In genomic region chr10:23194966-23195845, GRCh38 we compare ENCODE assay signal across 2 cellular contexts.
A peak's percentile ranks its signal among the peaks of the same experiment; 100 is the strongest.
TF ChIP-seq lines count a peak whose summit lies in the region.

No MANE protein-coding gene starts in this region.

TF ChIP-seq in GM23338, 12 proteins besides CTCF, POLR2A, EP300 and RAD21:
- TF ChIP-seq, protein P1, sequence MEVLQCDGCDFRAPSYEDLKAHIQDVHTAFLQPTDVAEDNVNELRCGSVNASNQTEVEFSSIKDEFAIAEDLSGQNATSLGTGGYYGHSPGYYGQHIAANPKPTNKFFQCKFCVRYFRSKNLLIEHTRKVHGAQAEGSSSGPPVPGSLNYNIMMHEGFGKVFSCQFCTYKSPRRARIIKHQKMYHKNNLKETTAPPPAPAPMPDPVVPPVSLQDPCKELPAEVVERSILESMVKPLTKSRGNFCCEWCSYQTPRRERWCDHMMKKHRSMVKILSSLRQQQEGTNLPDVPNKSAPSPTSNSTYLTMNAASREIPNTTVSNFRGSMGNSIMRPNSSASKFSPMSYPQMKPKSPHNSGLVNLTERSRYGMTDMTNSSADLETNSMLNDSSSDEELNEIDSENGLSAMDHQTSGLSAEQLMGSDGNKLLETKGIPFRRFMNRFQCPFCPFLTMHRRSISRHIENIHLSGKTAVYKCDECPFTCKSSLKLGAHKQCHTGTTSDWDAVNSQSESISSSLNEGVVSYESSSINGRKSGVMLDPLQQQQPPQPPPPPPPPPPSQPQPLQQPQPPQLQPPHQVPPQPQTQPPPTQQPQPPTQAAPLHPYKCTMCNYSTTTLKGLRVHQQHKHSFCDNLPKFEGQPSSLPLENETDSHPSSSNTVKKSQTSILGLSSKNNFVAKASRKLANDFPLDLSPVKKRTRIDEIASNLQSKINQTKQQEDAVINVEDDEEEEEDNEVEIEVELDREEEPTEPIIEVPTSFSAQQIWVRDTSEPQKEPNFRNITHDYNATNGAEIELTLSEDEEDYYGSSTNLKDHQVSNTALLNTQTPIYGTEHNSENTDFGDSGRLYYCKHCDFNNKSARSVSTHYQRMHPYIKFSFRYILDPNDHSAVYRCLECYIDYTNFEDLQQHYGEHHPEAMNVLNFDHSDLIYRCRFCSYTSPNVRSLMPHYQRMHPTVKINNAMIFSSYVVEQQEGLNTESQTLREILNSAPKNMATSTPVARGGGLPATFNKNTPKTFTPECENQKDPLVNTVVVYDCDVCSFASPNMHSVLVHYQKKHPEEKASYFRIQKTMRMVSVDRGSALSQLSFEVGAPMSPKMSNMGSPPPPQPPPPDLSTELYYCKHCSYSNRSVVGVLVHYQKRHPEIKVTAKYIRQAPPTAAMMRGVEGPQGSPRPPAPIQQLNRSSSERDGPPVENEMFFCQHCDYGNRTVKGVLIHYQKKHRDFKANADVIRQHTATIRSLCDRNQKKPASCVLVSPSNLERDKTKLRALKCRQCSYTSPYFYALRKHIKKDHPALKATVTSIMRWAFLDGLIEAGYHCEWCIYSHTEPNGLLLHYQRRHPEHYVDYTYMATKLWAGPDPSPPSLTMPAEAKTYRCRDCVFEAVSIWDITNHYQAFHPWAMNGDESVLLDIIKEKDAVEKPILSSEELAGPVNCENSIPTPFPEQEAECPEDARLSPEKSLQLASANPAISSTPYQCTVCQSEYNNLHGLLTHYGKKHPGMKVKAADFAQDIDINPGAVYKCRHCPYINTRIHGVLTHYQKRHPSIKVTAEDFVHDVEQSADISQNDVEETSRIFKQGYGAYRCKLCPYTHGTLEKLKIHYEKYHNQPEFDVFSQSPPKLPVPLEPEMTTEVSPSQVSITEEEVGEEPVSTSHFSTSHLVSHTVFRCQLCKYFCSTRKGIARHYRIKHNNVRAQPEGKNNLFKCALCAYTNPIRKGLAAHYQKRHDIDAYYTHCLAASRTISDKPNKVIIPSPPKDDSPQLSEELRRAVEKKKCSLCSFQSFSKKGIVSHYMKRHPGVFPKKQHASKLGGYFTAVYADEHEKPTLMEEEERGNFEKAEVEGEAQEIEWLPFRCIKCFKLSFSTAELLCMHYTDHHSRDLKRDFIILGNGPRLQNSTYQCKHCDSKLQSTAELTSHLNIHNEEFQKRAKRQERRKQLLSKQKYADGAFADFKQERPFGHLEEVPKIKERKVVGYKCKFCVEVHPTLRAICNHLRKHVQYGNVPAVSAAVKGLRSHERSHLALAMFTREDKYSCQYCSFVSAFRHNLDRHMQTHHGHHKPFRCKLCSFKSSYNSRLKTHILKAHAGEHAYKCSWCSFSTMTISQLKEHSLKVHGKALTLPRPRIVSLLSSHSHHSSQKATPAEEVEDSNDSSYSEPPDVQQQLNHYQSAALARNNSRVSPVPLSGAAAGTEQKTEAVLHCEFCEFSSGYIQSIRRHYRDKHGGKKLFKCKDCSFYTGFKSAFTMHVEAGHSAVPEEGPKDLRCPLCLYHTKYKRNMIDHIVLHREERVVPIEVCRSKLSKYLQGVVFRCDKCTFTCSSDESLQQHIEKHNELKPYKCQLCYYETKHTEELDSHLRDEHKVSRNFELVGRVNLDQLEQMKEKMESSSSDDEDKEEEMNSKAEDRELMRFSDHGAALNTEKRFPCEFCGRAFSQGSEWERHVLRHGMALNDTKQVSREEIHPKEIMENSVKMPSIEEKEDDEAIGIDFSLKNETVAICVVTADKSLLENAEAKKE (CRISPR knock-in tag; IDR thresholded peaks at IDR 0.05), result no peak
- TF ChIP-seq ZNF331 (CRISPR knock-in tag; IDR thresholded peaks at IDR 0.05; ENCODE audit: low read depth) (no peak), EZH2 (IDR thresholded peaks at IDR 0.05; ENCODE audit: low read depth, unreplicated experiment) (peak; percentile 99), STAT1 (IDR thresholded peaks at IDR 0.05; ENCODE audit: unreplicated experiment) (no peak), NANOG (IDR thresholded peaks at IDR 0.05; ENCODE audit: borderline replicate concordance) (no peak), CREB1 (CRISPR knock-in tag; IDR thresholded peaks at IDR 0.05; ENCODE audit: low read depth) (peak; percentile 28; the same call in 1 of the 2 replicates), POLR2AphosphoS5 (IDR thresholded peaks at IDR 0.05; ENCODE audit: low read depth) (no peak), JUNB (IDR thresholded peaks at IDR 0.05; ENCODE audit: unreplicated experiment) (no peak), EZH2phosphoT487 (IDR thresholded peaks at IDR 0.05; ENCODE audit: unreplicated experiment) (peak; percentile 96), ZNF114 (CRISPR knock-in tag; IDR thresholded peaks at IDR 0.05) (no peak)
- TF ChIP-seq, protein P2, sequence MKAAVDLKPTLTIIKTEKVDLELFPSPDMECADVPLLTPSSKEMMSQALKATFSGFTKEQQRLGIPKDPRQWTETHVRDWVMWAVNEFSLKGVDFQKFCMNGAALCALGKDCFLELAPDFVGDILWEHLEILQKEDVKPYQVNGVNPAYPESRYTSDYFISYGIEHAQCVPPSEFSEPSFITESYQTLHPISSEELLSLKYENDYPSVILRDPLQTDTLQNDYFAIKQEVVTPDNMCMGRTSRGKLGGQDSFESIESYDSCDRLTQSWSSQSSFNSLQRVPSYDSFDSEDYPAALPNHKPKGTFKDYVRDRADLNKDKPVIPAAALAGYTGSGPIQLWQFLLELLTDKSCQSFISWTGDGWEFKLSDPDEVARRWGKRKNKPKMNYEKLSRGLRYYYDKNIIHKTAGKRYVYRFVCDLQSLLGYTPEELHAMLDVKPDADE (IDR thresholded peaks at IDR 0.05), result no peak
- TF ChIP-seq, protein P3, sequence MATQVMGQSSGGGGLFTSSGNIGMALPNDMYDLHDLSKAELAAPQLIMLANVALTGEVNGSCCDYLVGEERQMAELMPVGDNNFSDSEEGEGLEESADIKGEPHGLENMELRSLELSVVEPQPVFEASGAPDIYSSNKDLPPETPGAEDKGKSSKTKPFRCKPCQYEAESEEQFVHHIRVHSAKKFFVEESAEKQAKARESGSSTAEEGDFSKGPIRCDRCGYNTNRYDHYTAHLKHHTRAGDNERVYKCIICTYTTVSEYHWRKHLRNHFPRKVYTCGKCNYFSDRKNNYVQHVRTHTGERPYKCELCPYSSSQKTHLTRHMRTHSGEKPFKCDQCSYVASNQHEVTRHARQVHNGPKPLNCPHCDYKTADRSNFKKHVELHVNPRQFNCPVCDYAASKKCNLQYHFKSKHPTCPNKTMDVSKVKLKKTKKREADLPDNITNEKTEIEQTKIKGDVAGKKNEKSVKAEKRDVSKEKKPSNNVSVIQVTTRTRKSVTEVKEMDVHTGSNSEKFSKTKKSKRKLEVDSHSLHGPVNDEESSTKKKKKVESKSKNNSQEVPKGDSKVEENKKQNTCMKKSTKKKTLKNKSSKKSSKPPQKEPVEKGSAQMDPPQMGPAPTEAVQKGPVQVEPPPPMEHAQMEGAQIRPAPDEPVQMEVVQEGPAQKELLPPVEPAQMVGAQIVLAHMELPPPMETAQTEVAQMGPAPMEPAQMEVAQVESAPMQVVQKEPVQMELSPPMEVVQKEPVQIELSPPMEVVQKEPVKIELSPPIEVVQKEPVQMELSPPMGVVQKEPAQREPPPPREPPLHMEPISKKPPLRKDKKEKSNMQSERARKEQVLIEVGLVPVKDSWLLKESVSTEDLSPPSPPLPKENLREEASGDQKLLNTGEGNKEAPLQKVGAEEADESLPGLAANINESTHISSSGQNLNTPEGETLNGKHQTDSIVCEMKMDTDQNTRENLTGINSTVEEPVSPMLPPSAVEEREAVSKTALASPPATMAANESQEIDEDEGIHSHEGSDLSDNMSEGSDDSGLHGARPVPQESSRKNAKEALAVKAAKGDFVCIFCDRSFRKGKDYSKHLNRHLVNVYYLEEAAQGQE (IDR thresholded peaks at IDR 0.05; ENCODE audit: unreplicated experiment), result no peak

TF ChIP-seq in SK-N-SH, 30 proteins besides CTCF, POLR2A, EP300 and RAD21:
- TF ChIP-seq GATA2 (CRISPR knock-in tag; IDR thresholded peaks at IDR 0.05), result no peak
- no peak for TF ChIP-seq IRF3 (IDR thresholded peaks at IDR 0.05; ENCODE audit: low read depth, low read length)
- TF ChIP-seq, protein P4, sequence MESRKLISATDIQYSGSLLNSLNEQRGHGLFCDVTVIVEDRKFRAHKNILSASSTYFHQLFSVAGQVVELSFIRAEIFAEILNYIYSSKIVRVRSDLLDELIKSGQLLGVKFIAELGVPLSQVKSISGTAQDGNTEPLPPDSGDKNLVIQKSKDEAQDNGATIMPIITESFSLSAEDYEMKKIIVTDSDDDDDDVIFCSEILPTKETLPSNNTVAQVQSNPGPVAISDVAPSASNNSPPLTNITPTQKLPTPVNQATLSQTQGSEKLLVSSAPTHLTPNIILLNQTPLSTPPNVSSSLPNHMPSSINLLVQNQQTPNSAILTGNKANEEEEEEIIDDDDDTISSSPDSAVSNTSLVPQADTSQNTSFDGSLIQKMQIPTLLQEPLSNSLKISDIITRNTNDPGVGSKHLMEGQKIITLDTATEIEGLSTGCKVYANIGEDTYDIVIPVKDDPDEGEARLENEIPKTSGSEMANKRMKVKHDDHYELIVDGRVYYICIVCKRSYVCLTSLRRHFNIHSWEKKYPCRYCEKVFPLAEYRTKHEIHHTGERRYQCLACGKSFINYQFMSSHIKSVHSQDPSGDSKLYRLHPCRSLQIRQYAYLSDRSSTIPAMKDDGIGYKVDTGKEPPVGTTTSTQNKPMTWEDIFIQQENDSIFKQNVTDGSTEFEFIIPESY (IDR thresholded peaks at IDR 0.05; ENCODE audit: borderline replicate concordance, low read depth), result no peak
- TF ChIP-seq EZH2phosphoT487 (IDR thresholded peaks at IDR 0.05; ENCODE audit: borderline replicate concordance, low read depth), result 0 out of 2 replicates have a peak, but pooled peaks have one; percentile 46
TF ChIP-seq in SK-N-SH: peak in this region for 1.
